ENCODE assay signal across 21 cellular contexts in the genomic region with DNA sequence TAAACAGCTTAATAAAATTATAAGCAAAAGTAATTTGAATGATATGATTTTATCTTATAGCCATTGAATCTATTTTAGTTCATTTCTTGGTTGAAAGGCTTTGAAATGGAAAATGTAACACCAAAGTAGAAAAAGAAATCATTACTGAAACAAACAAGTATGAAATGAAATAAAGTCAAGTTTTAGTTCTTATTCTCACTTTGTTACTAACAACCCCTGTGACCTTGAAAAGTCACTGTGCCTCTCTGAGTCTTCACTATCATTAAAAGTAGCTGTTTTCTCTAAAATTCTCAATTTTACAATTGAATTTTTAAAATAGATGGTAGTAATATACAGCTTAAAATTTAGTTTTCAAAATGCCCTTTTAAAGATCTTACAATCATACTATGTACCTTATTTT. TPM values are rescaled to one million over a fixed set of nuclear protein-coding genes. Genes with fewer than 3 reads are reported as not detected.
"Had no signal": no experiment of that assay in that cellular context is flagged by ENCODE, and none has a peak within 500 bp of the region (broad histone marks: within the 10 kb centered on the region; RNA-seq: fewer than 3 reads in every experiment).

No MANE protein-coding gene starts in this region.

- H3K36me3 ChIP-seq: thoracic aorta had no signal

- H3K4me3 ChIP-seq: body of pancreas, dorsolateral prefrontal cortex, lung, thoracic aorta, upper lobe of left lung had no signal

- H3K4me1 ChIP-seq: body of pancreas, parathyroid adenoma, upper lobe of left lung had no signal

- H3K27me3 ChIP-seq: body of pancreas, dorsolateral prefrontal cortex, upper lobe of left lung had no signal

- FAIRE-seq: keratinocyte had no signal

- H3K27ac ChIP-seq: body of pancreas, dorsolateral prefrontal cortex, parathyroid adenoma, thoracic aorta, upper lobe of left lung had no signal

- DNase-seq: activated CD4-positive, alpha-beta T cell treated with anti-CD3 and anti-CD28 coated beads, Interleukin-2, amount 10 ng/mL, durations not matched to agents 7 days and 5 days; activated CD8-positive, alpha-beta T cell treated with anti-CD3 and anti-CD28 coated beads, Interleukin-2, amount 10 ng/mL, durations not matched to agents 7 days and 5 days; activated naive CD4-positive, alpha-beta T cell treated with anti-CD3 and anti-CD28 coated beads for 36 hours; activated T-cell treated with anti-CD3 and anti-CD28 coated beads, Interleukin-2, amount 50 U/mL, for 4 hours; body of pancreas; caudate nucleus; dorsolateral prefrontal cortex; foreskin fibroblast; glutamatergic neuron; hypothalamus; stimulated activated CD4-positive, alpha-beta T cell treated with anti-CD3 and anti-CD28 coated beads, Interleukin-4, amount 100 ng/mL, for 24 hours; upper lobe of left lung had no signal

- H3K9me3 Mint-ChIP-seq: activated CD4-positive, alpha-beta T cell treated with anti-CD3 and anti-CD28 coated beads, Interleukin-2, amount 10 ng/mL, durations not matched to agents 7 days and 5 days; activated naive CD4-positive, alpha-beta T cell treated with anti-CD3 and anti-CD28 coated beads for 36 hours; activated T-cell treated with anti-CD3 and anti-CD28 coated beads, Interleukin-2, amount 50 U/mL, for 4 hours; natural killer cell treated with Interleukin-12 subunit alpha and Interleukin-12 subunit beta and Interleukin-15 and Interleukin-18, amount 100 ng/mL, for 72 hours; stimulated activated effector memory CD8-positive, alpha-beta T cell treated with anti-CD3 and anti-CD28 coated beads, Interleukin-12 subunit alpha, Interleukin-12 subunit beta, amount 100 ng/mL, for 72 hours had no signal

- H3K27me3 Mint-ChIP-seq: activated CD4-positive, alpha-beta T cell treated with anti-CD3 and anti-CD28 coated beads, Interleukin-2, amount 10 ng/mL, durations not matched to agents 7 days and 5 days; natural killer cell treated with Interleukin-12 subunit alpha and Interleukin-12 subunit beta and Interleukin-15 and Interleukin-18, amount 100 ng/mL, for 72 hours had no signal

- H3K9me3 ChIP-seq: body of pancreas, thoracic aorta, upper lobe of left lung had no signal

- H3K27ac Mint-ChIP-seq: activated CD4-positive, alpha-beta T cell treated with anti-CD3 and anti-CD28 coated beads, Interleukin-2, amount 10 ng/mL, durations not matched to agents 7 days and 5 days; activated CD8-positive, alpha-beta T cell treated with anti-CD3 and anti-CD28 coated beads, Interleukin-2, amount 10 ng/mL, durations not matched to agents 7 days and 5 days; activated naive CD4-positive, alpha-beta T cell treated with anti-CD3 and anti-CD28 coated beads for 36 hours; natural killer cell treated with Interleukin-12 subunit alpha and Interleukin-12 subunit beta and Interleukin-15 and Interleukin-18, amount 100 ng/mL, for 72 hours; stimulated activated effector memory CD8-positive, alpha-beta T cell treated with anti-CD3 and anti-CD28 coated beads, Interleukin-12 subunit alpha, Interleukin-12 subunit beta, amount 100 ng/mL, for 72 hours had no signal

- H3K4me1 Mint-ChIP-seq: activated CD4-positive, alpha-beta T cell treated with anti-CD3 and anti-CD28 coated beads, Interleukin-2, amount 10 ng/mL, durations not matched to agents 7 days and 5 days; stimulated activated effector memory CD8-positive, alpha-beta T cell treated with anti-CD3 and anti-CD28 coated beads, Interleukin-12 subunit alpha, Interleukin-12 subunit beta, amount 100 ng/mL, for 72 hours had no signal

- ATAC-seq: activated CD4-positive, CD25-positive, alpha-beta regulatory T cell treated with anti-CD3 and anti-CD28 coated beads, Interleukin-2, amount 50 U/mL, for 24 hours; activated CD8-positive, alpha-beta T cell treated with anti-CD3 and anti-CD28 coated beads, Interleukin-2, amount 10 ng/mL, durations not matched to agents 7 days and 5 days; activated T-cell treated with anti-CD3 and anti-CD28 coated beads, Interleukin-2, amount 50 U/mL, for 4 hours; body of pancreas; left lobe of liver; natural killer cell treated with Interleukin-12 subunit alpha and Interleukin-12 subunit beta and Interleukin-15 and Interleukin-18, amount 100 ng/mL, for 72 hours; sciatic nerve; stimulated activated effector memory CD8-positive, alpha-beta T cell treated with anti-CD3 and anti-CD28 coated beads, Interleukin-12 subunit alpha, Interleukin-12 subunit beta, amount 100 ng/mL, for 72 hours had no signal

- H3K4me3 Mint-ChIP-seq: activated CD4-positive, alpha-beta T cell treated with anti-CD3 and anti-CD28 coated beads, Interleukin-2, amount 10 ng/mL, durations not matched to agents 7 days and 5 days; activated CD8-positive, alpha-beta T cell treated with anti-CD3 and anti-CD28 coated beads, Interleukin-2, amount 10 ng/mL, durations not matched to agents 7 days and 5 days; activated naive CD4-positive, alpha-beta T cell treated with anti-CD3 and anti-CD28 coated beads for 36 hours; activated T-cell treated with anti-CD3 and anti-CD28 coated beads, Interleukin-2, amount 50 U/mL, for 4 hours; natural killer cell treated with Interleukin-12 subunit alpha and Interleukin-12 subunit beta and Interleukin-15 and Interleukin-18, amount 100 ng/mL, for 72 hours; stimulated activated effector memory CD8-positive, alpha-beta T cell treated with anti-CD3 and anti-CD28 coated beads, Interleukin-12 subunit alpha, Interleukin-12 subunit beta, amount 100 ng/mL, for 72 hours had no signal

RNA-seq across cellular contexts. Expression of a gene that starts 32.4 kb away (rescaled TPM):
- total RNA-seq: activated CD4-positive, alpha-beta T cell treated with anti-CD3 and anti-CD28 coated beads, Interleukin-2, amount 10 ng/mL, durations not matched to agents 7 days and 5 days; activated CD8-positive, alpha-beta T cell treated with anti-CD3 and anti-CD28 coated beads, Interleukin-2, amount 10 ng/mL, durations not matched to agents 7 days and 5 days; activated naive CD4-positive, alpha-beta T cell treated with anti-CD3 and anti-CD28 coated beads for 36 hours; activated T-cell treated with anti-CD3 and anti-CD28 coated beads, Interleukin-2, amount 50 U/mL, for 4 hours; body of pancreas; natural killer cell treated with Interleukin-12 subunit alpha and Interleukin-12 subunit beta and Interleukin-15 and Interleukin-18, amount 100 ng/mL, for 72 hours; sciatic nerve; thoracic aorta had no signal
- polyA plus RNA-seq: keratinocyte had no signal

RNA-seq across cellular contexts. Expression of a gene that starts 57.6 kb away (rescaled TPM):
- total RNA-seq: thoracic aorta had no signal
